In genomic region chr10:84590794-84591193, GRCh38 we compare ENCODE assay signal across 20 cellular contexts.
A peak's percentile ranks its signal among the peaks of the same experiment; 100 is the strongest.
DNase-seq lines count a peak whose midpoint lies in the region; ATAC-seq and TF ChIP-seq lines count a peak whose summit lies in the region.
"Had no signal": no experiment of that assay in that cellular context is flagged by ENCODE, and none has a peak within 500 bp of the region (broad histone marks: within the 10 kb centered on the region; RNA-seq: fewer than 3 reads in every experiment).

No MANE protein-coding gene starts in this region.

- peaks cover 22% of the 10 kb centered on the region for H3K4me1 Mint-ChIP-seq in WTC11
- H3K4me1 Mint-ChIP-seq in naive thymus-derived CD8-positive, alpha-beta T cell: no peaks in the 10 kb centered on the region
- H3K4me1 Mint-ChIP-seq: activated CD4-positive, alpha-beta T cell treated with anti-CD3 and anti-CD28 coated beads for 36 hours; CD8-positive, alpha-beta memory T cell had no signal

- peaks cover 19% of the 10 kb centered on the region for H3K27me3 Mint-ChIP-seq in WTC11 (ENCODE audit: low read depth)
- peaks cover 6 to 43% (median 21%) of the 10 kb centered on the region in 5 donors for H3K27me3 Mint-ChIP-seq in naive thymus-derived CD8-positive, alpha-beta T cell
- H3K27me3 Mint-ChIP-seq: activated CD4-positive, alpha-beta T cell treated with anti-CD3 and anti-CD28 coated beads for 36 hours had no signal

- TF ChIP-seq CTCF in VCaP (conservative IDR thresholded peaks at IDR 0.05) (no peak), WTC11 (IDR thresholded peaks at IDR 0.05) (no peak), GM10266 (IDR thresholded peaks at IDR 0.05; ENCODE audit: control insufficient read depth, insufficient read depth, low read depth, missing control alignments) (no peak)

- peak overlapping the region; percentile 17 for H3K9ac ChIP-seq in muscle layer of colon (ENCODE audit: low read length)

- H3K9me3 ChIP-seq in muscle layer of colon (ENCODE audit: low read length): no peaks in the 10 kb centered on the region

- no peaks in the 10 kb centered on the region for H3K36me3 ChIP-seq in muscle layer of colon (ENCODE audit: insufficient read depth, low read length)

- no peaks in the 10 kb centered on the region for H3K9me3 Mint-ChIP-seq in WTC11
- no peaks in the 10 kb centered on the region for H3K9me3 Mint-ChIP-seq in naive thymus-derived CD8-positive, alpha-beta T cell
- H3K9me3 Mint-ChIP-seq: CD8-positive, alpha-beta memory T cell had no signal

- ATAC-seq in WTC11: no peak
- no peak for ATAC-seq in GM21447 (IDR thresholded peaks at IDR 0.05; ENCODE audit: unreplicated experiment)
- no peak for ATAC-seq in naive thymus-derived CD8-positive, alpha-beta T cell
- ATAC-seq: activated CD4-positive, alpha-beta T cell treated with anti-CD3 and anti-CD28 coated beads for 36 hours; PC-3 had no signal

- POLR2A ChIA-PET in WTC11 (lab: Charles Lee): no interaction called here
- POLR2A ChIA-PET in naive thymus-derived CD8-positive, alpha-beta T cell (lab: Charles Lee): no interaction called here

- H3K27ac ChIP-seq in VCaP: peak overlapping the region; percentile 54
- H3K27ac ChIP-seq in muscle layer of colon (ENCODE audit: low read depth, low read length): no peak overlapping the region

- H3K27me3 ChIP-seq in muscle layer of colon (ENCODE audit: control insufficient read depth in 1 of 2, insufficient read depth in 2 of 2, low read length in 2 of 2): no peaks in the 10 kb centered on the region

- no peak overlapping the region for H3K4me3 Mint-ChIP-seq in WTC11
- H3K4me3 Mint-ChIP-seq in naive thymus-derived CD8-positive, alpha-beta T cell: no peak overlapping the region
- H3K4me3 Mint-ChIP-seq: activated CD4-positive, alpha-beta T cell treated with anti-CD3 and anti-CD28 coated beads for 36 hours; CD8-positive, alpha-beta memory T cell had no signal

- CTCF ChIA-PET in WTC11 (lab: Charles Lee): interaction anchor here (1.4 to 1.5 kb wide), 3 partner anchors 23 to 50 kb away, joined by 4 to 7 read pairs (median 4); no protein-coding TSS in a partner anchor

- H3K36me3 Mint-ChIP-seq in WTC11: no peaks in the 10 kb centered on the region
- no peaks in the 10 kb centered on the region for H3K36me3 Mint-ChIP-seq in naive thymus-derived CD8-positive, alpha-beta T cell
- H3K36me3 Mint-ChIP-seq: CD8-positive, alpha-beta memory T cell had no signal

- H3K27ac Mint-ChIP-seq in WTC11: no peak overlapping the region
- H3K27ac Mint-ChIP-seq in naive thymus-derived CD8-positive, alpha-beta T cell: no peak overlapping the region
- H3K27ac Mint-ChIP-seq: activated CD4-positive, alpha-beta T cell treated with anti-CD3 and anti-CD28 coated beads for 36 hours had no signal

- DNase-seq in DMS153 (lab: John Stamatoyannopoulos, UW): peak; percentile 82
- peak; percentile 31 for DNase-seq in NCI-H1694 treated with DMSO at 0.1 percent for 48 hours (lab: John Stamatoyannopoulos, UW)
- no peak for DNase-seq in WTC11 (ENCODE audit: low spot score)
- DNase-seq in GM10266 (ENCODE audit: extremely low spot score): no peak
- no peak for DNase-seq in naive thymus-derived CD8-positive, alpha-beta T cell
- DNase-seq: activated CD4-positive, alpha-beta T cell treated with anti-CD3 and anti-CD28 coated beads for 36 hours; activated gamma-delta T cell treated with Interleukin-2 at 50 U/mL for 16 hours; amniotic stem cell; CD8-positive, alpha-beta memory T cell; central memory CD4-positive, alpha-beta T cell; effector memory CD4-positive, alpha-beta T cell; EL; islet precursor cell; midbrain; PC-3; stimulated activated CD4-positive, alpha-beta T cell treated with anti-CD3 and anti-CD28 coated beads, Interleukin-4, amount 100 ng/mL, for 24 hours; T1000 had no signal

- peak overlapping the region in 1 of 2 donors; percentile 29 for H3K4me3 ChIP-seq in muscle layer of colon (ENCODE audit: low read depth in 1 of 2, low read length in 2 of 2)

- peaks cover 14% of the 10 kb centered on the region for H3K4me1 ChIP-seq in muscle layer of colon (ENCODE audit: insufficient read depth, low read length)

TF ChIP-seq in WTC11, 78 proteins besides CTCF, POLR2A, EP300 and RAD21 (continues in another document):
- TF ChIP-seq PRDM15 (CRISPR knock-in tag; IDR thresholded peaks at IDR 0.05) (no peak), ATF6 (CRISPR knock-in tag; IDR thresholded peaks at IDR 0.05) (no peak), IRF1 (CRISPR knock-in tag; IDR thresholded peaks at IDR 0.05) (no peak), RELA (CRISPR knock-in tag; IDR thresholded peaks at IDR 0.05; ENCODE audit: borderline replicate concordance) (no peak), ZNF281 (CRISPR knock-in tag; IDR thresholded peaks at IDR 0.05) (no peak), GTF2I (CRISPR knock-in tag; conservative IDR thresholded peaks at IDR 0.05) (no peak), E2F5 (CRISPR knock-in tag; IDR thresholded peaks at IDR 0.05) (no peak)

Comparison
In these comparisons a context has a peak if more than half of its experiments do, and no peak if none do; other contexts are left out.
1. DNase-seq: peak in DMS153 (single experiment) and NCI-H1694 treated with DMSO at 0.1 percent for 48 hours (single experiment); none in WTC11 (single experiment), GM10266 (single experiment) and naive thymus-derived CD8-positive, alpha-beta T cell (0 of 10).